ENCODE assay signal across 32 cellular contexts in the genomic region with DNA sequence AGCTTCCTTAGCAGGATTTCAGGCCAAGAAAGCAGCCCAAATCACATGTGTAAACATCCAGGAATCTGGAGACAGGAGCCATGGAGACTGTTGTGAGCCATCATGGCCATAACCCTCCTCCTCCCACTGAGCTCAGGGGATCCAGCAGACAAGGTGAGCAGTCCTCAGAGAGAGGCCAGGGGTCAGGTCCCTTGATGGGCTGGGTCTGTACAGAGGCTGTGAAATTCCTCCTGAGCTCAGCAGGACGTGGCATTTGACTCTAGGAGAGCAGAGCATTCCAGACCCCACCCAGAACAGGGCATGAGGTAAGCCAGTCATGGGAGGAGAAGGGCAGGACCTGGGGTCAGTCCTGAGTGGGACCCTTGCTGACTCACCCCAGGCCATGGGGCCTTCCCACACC.
"Had no signal": no experiment of that assay in that cellular context is flagged by ENCODE, and none has a peak within 500 bp of the region (broad histone marks: within the 10 kb centered on the region; RNA-seq: fewer than 3 reads in every experiment).

No MANE protein-coding gene starts in this region.

- H3K9me3 ChIP-seq: Peyer's patch, SJSA1, SK-N-SH had no signal

- H3K27me3 ChIP-seq: cardiac muscle cell, Peyer's patch had no signal

- H3K4me1 ChIP-seq: Peyer's patch, SJSA1 had no signal

- H3K4me2 ChIP-seq: SK-N-SH had no signal

- H3K36me3 ChIP-seq: cardiac muscle cell, Peyer's patch, SJSA1 had no signal

- H3K9ac ChIP-seq: SK-N-SH had no signal

- DNase-seq: activated B cell treated with CpG ODN at 0.5 μM for 24 hours; activated CD4-positive, alpha-beta memory T cell treated with anti-CD3 and anti-CD28 coated beads for 36 hours; activated CD4-positive, alpha-beta T cell treated with anti-CD3 and anti-CD28 coated beads for 4 hours; activated CD4-positive, alpha-beta T cell treated with anti-CD3 and anti-CD28 coated beads, Interleukin-2, amount 50 U/mL, for 1 hour; activated CD4-positive, CD25-positive, alpha-beta regulatory T cell treated with anti-CD3 and anti-CD28 coated beads, Interleukin-2, amount 50 U/mL, for 72 hours; activated effector memory CD4-positive, alpha-beta T cell treated with anti-CD3 and anti-CD28 coated beads, Interleukin-2, amount 50 U/mL, for 16 hours; activated naive CD4-positive, alpha-beta T cell; activated naive CD4-positive, alpha-beta T cell treated with anti-CD3 and anti-CD28 coated beads, Interleukin-2, amount 50 U/mL, for 16 hours; activated naive CD8-positive, alpha-beta T cell treated with anti-CD3 and anti-CD28 coated beads for 36 hours; activated T-cell treated with anti-CD3 and anti-CD28 coated beads, Interleukin-2, amount 50 U/mL, for 1 hour; activated T-cell treated with anti-CD3 and anti-CD28 coated beads, Interleukin-2, amount 50 U/mL, for 72 hours; amniotic stem cell; aorta; Kasumi-1; KG1; MM.1S; MV-4-11; NCI-H1092; NCI-H1436 treated with DMSO at 0.1 percent for 48 hours; NCI-H1694 treated with DMSO at 0.1 percent for 48 hours; NCI-H2029; NCI-H345; NCI-H524 treated with DMSO at 0.1 percent for 48 hours; PC-3; Peyer's patch; RPMI8226; SHP77 treated with DMSO at 0.1 percent for 48 hours; SK-N-SH had no signal

- ATAC-seq: activated T-cell treated with anti-CD3 and anti-CD28 coated beads, Interleukin-2, amount 50 U/mL, for 72 hours; activated T-helper 17 cell treated with anti-CD3 and anti-CD28 coated beads, Interleukin-2, amount 50 U/mL, for 72 hours; PC-3 had no signal

- H3K27ac ChIP-seq: cardiac muscle cell, Peyer's patch, SJSA1 had no signal

- H3K4me3 ChIP-seq: cardiac muscle cell, Peyer's patch, SJSA1 had no signal

- FAIRE-seq: TTC549 had no signal
